2 cellular contexts compared by ENCODE assay signal in genomic region chr15:67070150-67070549, GRCh38.
TF ChIP-seq lines count a peak whose summit lies in the region.

No MANE protein-coding gene starts in this region.

TF ChIP-seq in HCT116, 20 proteins besides CTCF, POLR2A, EP300 and RAD21:
- TF ChIP-seq POLR2AphosphoS5 (IDR thresholded peaks at IDR 0.05; ENCODE audit: low read depth, low read length) (no peak), EZH2phosphoT487 (IDR thresholded peaks at IDR 0.05; ENCODE audit: borderline replicate concordance) (no peak), JUND (IDR thresholded peaks at IDR 0.05) (no peak), ZNF274 (IDR thresholded peaks at IDR 0.05; ENCODE audit: low read depth, low read length) (no peak), MAX (IDR thresholded peaks at IDR 0.05) (no peak), ELF1 (IDR thresholded peaks at IDR 0.05; ENCODE audit: borderline replicate concordance, low read depth) (no peak), EGR1 (IDR thresholded peaks at IDR 0.05; ENCODE audit: low read depth) (no peak), SP1 (IDR thresholded peaks at IDR 0.05; ENCODE audit: low read depth) (no peak), ZFX (IDR thresholded peaks at IDR 0.05) (no peak), REST (IDR thresholded peaks at IDR 0.05; ENCODE audit: low read depth) (no peak), TCF7L2 (IDR thresholded peaks at IDR 0.05; ENCODE audit: borderline replicate concordance, extremely low read depth, insufficient read depth, insufficient read length) (no peak), SRF (IDR thresholded peaks at IDR 0.05; ENCODE audit: low read depth) (no peak), SIN3A (IDR thresholded peaks at IDR 0.05; ENCODE audit: low read depth) (no peak)
- TF ChIP-seq, protein P1, sequence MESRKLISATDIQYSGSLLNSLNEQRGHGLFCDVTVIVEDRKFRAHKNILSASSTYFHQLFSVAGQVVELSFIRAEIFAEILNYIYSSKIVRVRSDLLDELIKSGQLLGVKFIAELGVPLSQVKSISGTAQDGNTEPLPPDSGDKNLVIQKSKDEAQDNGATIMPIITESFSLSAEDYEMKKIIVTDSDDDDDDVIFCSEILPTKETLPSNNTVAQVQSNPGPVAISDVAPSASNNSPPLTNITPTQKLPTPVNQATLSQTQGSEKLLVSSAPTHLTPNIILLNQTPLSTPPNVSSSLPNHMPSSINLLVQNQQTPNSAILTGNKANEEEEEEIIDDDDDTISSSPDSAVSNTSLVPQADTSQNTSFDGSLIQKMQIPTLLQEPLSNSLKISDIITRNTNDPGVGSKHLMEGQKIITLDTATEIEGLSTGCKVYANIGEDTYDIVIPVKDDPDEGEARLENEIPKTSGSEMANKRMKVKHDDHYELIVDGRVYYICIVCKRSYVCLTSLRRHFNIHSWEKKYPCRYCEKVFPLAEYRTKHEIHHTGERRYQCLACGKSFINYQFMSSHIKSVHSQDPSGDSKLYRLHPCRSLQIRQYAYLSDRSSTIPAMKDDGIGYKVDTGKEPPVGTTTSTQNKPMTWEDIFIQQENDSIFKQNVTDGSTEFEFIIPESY (IDR thresholded peaks at IDR 0.05; ENCODE audit: extremely low read depth, insufficient replicate concordance, low read length), result no peak
- TF ChIP-seq, protein P2, sequence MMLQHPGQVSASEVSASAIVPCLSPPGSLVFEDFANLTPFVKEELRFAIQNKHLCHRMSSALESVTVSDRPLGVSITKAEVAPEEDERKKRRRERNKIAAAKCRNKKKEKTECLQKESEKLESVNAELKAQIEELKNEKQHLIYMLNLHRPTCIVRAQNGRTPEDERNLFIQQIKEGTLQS (IDR thresholded peaks at IDR 0.05), result no peak

TF ChIP-seq in GM12878, 131 proteins besides CTCF, POLR2A, EP300 and RAD21:
- TF ChIP-seq TCF3 (IDR thresholded peaks at IDR 0.05; ENCODE audit: borderline replicate concordance, insufficient read depth, low read depth, low read length), result no peak
- no peak for TF ChIP-seq RELB (IDR thresholded peaks at IDR 0.05; ENCODE audit: low read depth)
- no peak for TF ChIP-seq NRF1 (conservative IDR thresholded peaks at IDR 0.05; ENCODE audit: low read depth, low read length)
- TF ChIP-seq HDAC2 (IDR thresholded peaks at IDR 0.05), result no peak
- TF ChIP-seq SMC3 (IDR thresholded peaks at IDR 0.05; ENCODE audit: borderline replicate concordance, low read length), result no peak
- TF ChIP-seq SIX5 (IDR thresholded peaks at IDR 0.05; ENCODE audit: low read depth, low read length, severe bottlenecking), result no peak
